ENCODE assay signal across 9 cellular contexts in the genomic region with DNA sequence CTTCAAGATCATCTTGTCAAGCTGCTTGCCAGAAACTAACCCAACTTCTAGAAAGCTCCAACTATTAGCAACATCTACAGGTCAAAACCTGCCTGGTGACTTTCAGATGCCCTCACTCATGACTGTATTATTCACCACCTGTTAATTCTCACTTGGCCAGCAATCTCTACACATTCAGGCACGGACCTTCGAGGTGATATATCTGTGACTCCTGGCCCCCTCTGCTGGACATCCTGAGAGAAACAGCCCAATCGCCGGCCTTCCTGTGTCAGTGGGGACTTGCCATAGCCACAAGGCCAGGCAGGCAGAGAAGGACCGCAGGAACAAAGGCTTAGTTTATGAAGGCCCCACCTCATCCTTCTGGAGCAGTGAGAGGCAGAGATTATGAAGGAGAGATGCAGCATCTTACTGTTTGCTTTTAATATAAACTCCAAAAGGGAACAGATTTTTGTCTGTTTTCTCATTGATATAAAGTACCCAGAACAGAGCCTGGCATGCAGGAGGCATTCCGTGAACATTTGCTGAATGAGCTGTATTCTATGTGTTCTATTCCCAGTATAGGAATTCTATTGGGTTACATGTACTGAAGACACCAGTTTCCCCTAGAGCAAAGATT. TPM values are rescaled to one million over a fixed set of nuclear protein-coding genes. Genes with fewer than 3 reads are reported as not detected.
DNase-seq lines count a peak whose midpoint lies in the region; ATAC-seq and TF ChIP-seq lines count a peak whose summit lies in the region.
"Had no signal": no experiment of that assay in that cellular context is flagged by ENCODE, and none has a peak within 500 bp of the region (broad histone marks: within the 10 kb centered on the region; RNA-seq: fewer than 3 reads in every experiment).

No MANE protein-coding gene starts in this region.

- H3K36me3 Mint-ChIP-seq in activated T-cell treated with anti-CD3 and anti-CD28 coated beads, Interleukin-2, amount 50 U/mL, for 72 hours (ENCODE audit: insufficient read depth in 2 of 2) = peaks cover 0 to 4% of the 10 kb centered on the region in 2 donors

- H3K27ac Mint-ChIP-seq in activated T-cell treated with anti-CD3 and anti-CD28 coated beads, Interleukin-2, amount 50 U/mL, for 72 hours = no peak overlapping the region
- H3K27ac Mint-ChIP-seq: activated naive CD4-positive, alpha-beta T cell treated with anti-CD3 and anti-CD28 coated beads, Interleukin-2, amount 50 U/mL, for 24 hours had no signal

- H4K20me1 ChIP-seq in neural cell (ENCODE audit: insufficient read depth) = no peaks in the 10 kb centered on the region

- H3K27ac ChIP-seq in HL-60 (replicated peaks) = no peak overlapping the region
- H3K27ac ChIP-seq in neural cell (ENCODE audit: low read length) = no peak overlapping the region

- no peaks in the 10 kb centered on the region for H3F3A ChIP-seq in neural cell (ENCODE audit: insufficient read depth, low read length, poor library complexity, severe bottlenecking)

- H2AFZ ChIP-seq in neural cell (ENCODE audit: low read depth, low read length) = no peak overlapping the region

- no peaks in the 10 kb centered on the region for H3K79me2 ChIP-seq in neural cell (replicated peaks; ENCODE audit: insufficient read depth, low read length)

- DNase-seq in NCI-H1092 treated with DMSO at 0.1 percent for 48 hours (lab: John Stamatoyannopoulos, UW) (peak; percentile 49), NCI-H1092 (lab: John Stamatoyannopoulos, UW) (no peak), HL-60 (ENCODE audit: low read depth in 1 of 2, low spot score in 1 of 2) (peak in 1 of 2 experiments; percentile 50), NT2/D1 (ENCODE audit: low read depth, low spot score) (peak; percentile 47), fibroblast of villous mesenchyme (ENCODE audit: low read depth) (peak; percentile 73)
- peak; percentile 49 to 63 for DNase-seq in activated T-cell treated with anti-CD3 and anti-CD28 coated beads, Interleukin-2, amount 50 U/mL, for 72 hours

- no peaks in the 10 kb centered on the region for H3K9me2 ChIP-seq in neural cell (ENCODE audit: insufficient read depth, low read length)

- H3K4me3 ChIP-seq in HL-60 (replicated peaks; ENCODE audit: insufficient read depth, low read length) (no peak overlapping the region), NT2/D1 (ENCODE audit: insufficient read length, low read depth) (no peak overlapping the region), fibroblast of villous mesenchyme (ENCODE audit: low read depth, low read length) (no peak overlapping the region), neural cell (ENCODE audit: low read length) (no peak overlapping the region)

- H3K9me3 ChIP-seq in NT2/D1 (ENCODE audit: insufficient read depth, low read length) = no peaks in the 10 kb centered on the region
- H3K9me3 ChIP-seq in neural cell (ENCODE audit: low read length) = no peaks in the 10 kb centered on the region

- no peak for TF ChIP-seq EP300 in neural cell (conservative IDR thresholded peaks at IDR 0.05; ENCODE audit: poor library complexity, severe bottlenecking)

- no peak overlapping the region for H3K4me2 ChIP-seq in neural cell (ENCODE audit: low read length)

- TF ChIP-seq CTCF in HL-60 (IDR thresholded peaks at IDR 0.05; ENCODE audit: insufficient read depth, low read length) (peak; percentile 45), fibroblast of villous mesenchyme (IDR thresholded peaks at IDR 0.05; ENCODE audit: insufficient read depth, low read depth, low read length) (peak; percentile 81), neural cell (IDR thresholded peaks at IDR 0.05; ENCODE audit: poor library complexity, severe bottlenecking) (peak; percentile 79)

- no peaks in the 10 kb centered on the region for H3K9me3 Mint-ChIP-seq in activated T-cell treated with anti-CD3 and anti-CD28 coated beads, Interleukin-2, amount 50 U/mL, for 72 hours
- H3K9me3 Mint-ChIP-seq: activated naive CD4-positive, alpha-beta T cell treated with anti-CD3 and anti-CD28 coated beads, Interleukin-2, amount 50 U/mL, for 24 hours had no signal

- no peaks in the 10 kb centered on the region for H3K4me1 Mint-ChIP-seq in activated T-cell treated with anti-CD3 and anti-CD28 coated beads, Interleukin-2, amount 50 U/mL, for 72 hours (ENCODE audit: low read depth)

- H3K4me1 ChIP-seq in NT2/D1 (ENCODE audit: insufficient read depth, insufficient read length) = no peaks in the 10 kb centered on the region

- TF ChIP-seq RAD21 in neural cell (conservative IDR thresholded peaks at IDR 0.05) = peak; percentile 86

- no peaks in the 10 kb centered on the region for H3K27me3 Mint-ChIP-seq in activated T-cell treated with anti-CD3 and anti-CD28 coated beads, Interleukin-2, amount 50 U/mL, for 72 hours (ENCODE audit: low read depth)
- H3K27me3 Mint-ChIP-seq: activated naive CD4-positive, alpha-beta T cell treated with anti-CD3 and anti-CD28 coated beads, Interleukin-2, amount 50 U/mL, for 24 hours had no signal

- H3K9ac ChIP-seq in NT2/D1 (ENCODE audit: insufficient read length, low read depth) (no peak overlapping the region), neural cell (ENCODE audit: low read length) (no peak overlapping the region)

- peak in 1 of 2 donors; percentile 56 for ATAC-seq in activated T-cell treated with anti-CD3 and anti-CD28 coated beads, Interleukin-2, amount 50 U/mL, for 72 hours (replicated peaks in 1 of 2)
- ATAC-seq in GM19324 (IDR thresholded peaks at IDR 0.05; ENCODE audit: low FRiP score, unreplicated experiment) = no peak

- H3K4me3 Mint-ChIP-seq in activated T-cell treated with anti-CD3 and anti-CD28 coated beads, Interleukin-2, amount 50 U/mL, for 72 hours = no peak overlapping the region
- H3K4me3 Mint-ChIP-seq: activated naive CD4-positive, alpha-beta T cell treated with anti-CD3 and anti-CD28 coated beads, Interleukin-2, amount 50 U/mL, for 24 hours had no signal

- H3K27me3 ChIP-seq in HL-60 (ENCODE audit: insufficient read depth, poor library complexity, severe bottlenecking) = no peaks in the 10 kb centered on the region
- no peaks in the 10 kb centered on the region for H3K27me3 ChIP-seq in NT2/D1 (ENCODE audit: insufficient read depth, insufficient read length)
- H3K27me3 ChIP-seq in neural cell (ENCODE audit: insufficient read depth, low read depth, low read length) = no peaks in the 10 kb centered on the region

- H3K36me3 ChIP-seq in NT2/D1 (ENCODE audit: insufficient read depth, insufficient read length, low read length) = peaks cover 60% of the 10 kb centered on the region
- H3K36me3 ChIP-seq in neural cell (ENCODE audit: insufficient read depth, low read length) = peaks cover 6% of the 10 kb centered on the region

TF ChIP-seq in neural cell, 6 proteins besides CTCF, POLR2A, EP300 and RAD21:
- TF ChIP-seq TAF1 (IDR thresholded peaks at IDR 0.05; ENCODE audit: low read depth) = no peak
- TF ChIP-seq SMC3 (conservative IDR thresholded peaks at IDR 0.05; ENCODE audit: poor library complexity) = peak; percentile 91

RNA-seq across cellular contexts. Expression of a gene that starts 24.4 kb away (rescaled TPM):
- total RNA-seq in activated T-cell treated with anti-CD3 and anti-CD28 coated beads, Interleukin-2, amount 50 U/mL, for 72 hours = under 1 TPM in 1 of 2 donors, not detected in 1; 0.14 TPM
- total RNA-seq in fibroblast of villous mesenchyme = under 0.01 TPM in 1 of 2 replicates, not detected in the other
- 0.97 TPM in 1 of 2 replicates, not detected in the other for polyA plus RNA-seq in neural cell
- polyA minus RNA-seq in neural cell = 0.23 TPM in 1 of 2 replicates, not detected in the other
